In genomic region chr16:11677959-11678881, GRCh38 we compare ENCODE assay signal across 9 cellular contexts. TPM values are rescaled to one million over a fixed set of nuclear protein-coding genes. Genes with fewer than 3 reads are reported as not detected.
DNase-seq lines count a peak whose midpoint lies in the region; ATAC-seq lines count a peak whose summit lies in the region.
"Had no signal": no experiment of that assay in that cellular context is flagged by ENCODE, and none has a peak within 500 bp of the region (broad histone marks: within the 10 kb centered on the region; RNA-seq: fewer than 3 reads in every experiment).

No MANE protein-coding gene starts in this region.

- POLR2A ChIA-PET in activated CD4-positive, alpha-beta memory T cell treated with anti-CD3 and anti-CD28 coated beads for 36 hours (lab: Charles Lee), result interaction anchor here (1.5 kb wide), 1 partner anchor 113 kb away, joined by 3 read pairs; no protein-coding TSS in a partner anchor

- H3K4me1 Mint-ChIP-seq in activated T-cell treated with anti-CD3 and anti-CD28 coated beads, Interleukin-2, amount 50 U/mL, for 72 hours (ENCODE audit: low read depth), result peaks cover 79% of the 10 kb centered on the region
- H3K4me1 Mint-ChIP-seq in activated CD4-positive, alpha-beta memory T cell treated with anti-CD3 and anti-CD28 coated beads for 36 hours (ENCODE audit: low read depth), result peaks cover 72% of the 10 kb centered on the region

- peak overlapping the region; percentile 39 for H3K27ac ChIP-seq in layer of hippocampus (ENCODE audit: low read depth, low read length)
- peak overlapping the region; percentile 29 for H3K27ac ChIP-seq in temporal lobe (ENCODE audit: low read depth, low read length)

- CTCF ChIA-PET in activated CD4-positive, alpha-beta memory T cell treated with anti-CD3 and anti-CD28 coated beads for 36 hours (lab: Charles Lee), result interaction anchor here (0.7 to 1.6 kb wide), 7 partner anchors 11 to 146 kb away, joined by 3 to 4 read pairs (median 3); no protein-coding TSS in a partner anchor

- intact Hi-C loops in activated CD4-positive, alpha-beta memory T cell treated with anti-CD3 and anti-CD28 coated beads for 36 hours (cut with micrococcal nuclease), result no loop called here

- peaks cover 0 to 5% of the 10 kb centered on the region in 2 donors for H3K36me3 Mint-ChIP-seq in activated T-cell treated with anti-CD3 and anti-CD28 coated beads, Interleukin-2, amount 50 U/mL, for 72 hours (ENCODE audit: insufficient read depth in 2 of 2)
- H3K36me3 Mint-ChIP-seq in activated CD4-positive, alpha-beta memory T cell treated with anti-CD3 and anti-CD28 coated beads for 36 hours, result peaks cover 27% of the 10 kb centered on the region

- H3K9me3 Mint-ChIP-seq in activated T-cell treated with anti-CD3 and anti-CD28 coated beads, Interleukin-2, amount 50 U/mL, for 72 hours, result no peaks in the 10 kb centered on the region
- H3K9me3 Mint-ChIP-seq in activated CD4-positive, alpha-beta memory T cell treated with anti-CD3 and anti-CD28 coated beads for 36 hours, result no peaks in the 10 kb centered on the region

- peak overlapping the region; percentile 1 for H3K27ac Mint-ChIP-seq in activated T-cell treated with anti-CD3 and anti-CD28 coated beads, Interleukin-2, amount 50 U/mL, for 72 hours
- peak overlapping the region; percentile 60 for H3K27ac Mint-ChIP-seq in activated CD4-positive, alpha-beta memory T cell treated with anti-CD3 and anti-CD28 coated beads for 36 hours

- ATAC-seq in activated T-cell treated with anti-CD3 and anti-CD28 coated beads, Interleukin-2, amount 50 U/mL, for 72 hours (replicated peaks in 1 of 2), result no peak

- no peak for DNase-seq in activated T-cell treated with anti-CD3 and anti-CD28 coated beads, Interleukin-2, amount 50 U/mL, for 72 hours
- DNase-seq in activated T-cell treated with anti-CD3 and anti-CD28 coated beads, Interleukin-2, amount 50 U/mL, for 48 hours, result no peak
- DNase-seq in activated CD4-positive, alpha-beta memory T cell treated with anti-CD3 and anti-CD28 coated beads for 36 hours, result no peak
- DNase-seq in HT-29 (ENCODE audit: low spot score) (no peak), GM03348 (ENCODE audit: low spot score) (no peak), SKM-1 (lab: John Stamatoyannopoulos, UW; ENCODE audit: unreplicated experiment) (no peak)
- DNase-seq: NCI-H526 had no signal

- no peaks in the 10 kb centered on the region for H3K27me3 Mint-ChIP-seq in activated T-cell treated with anti-CD3 and anti-CD28 coated beads, Interleukin-2, amount 50 U/mL, for 72 hours (ENCODE audit: low read depth)
- H3K27me3 Mint-ChIP-seq in activated CD4-positive, alpha-beta memory T cell treated with anti-CD3 and anti-CD28 coated beads for 36 hours, result no peaks in the 10 kb centered on the region

- no peak overlapping the region for H3K4me3 Mint-ChIP-seq in activated T-cell treated with anti-CD3 and anti-CD28 coated beads, Interleukin-2, amount 50 U/mL, for 72 hours
- H3K4me3 Mint-ChIP-seq in activated CD4-positive, alpha-beta memory T cell treated with anti-CD3 and anti-CD28 coated beads for 36 hours, result no peak overlapping the region

- no peaks in the 10 kb centered on the region for H3K27me3 ChIP-seq in layer of hippocampus (ENCODE audit: control insufficient read depth, insufficient read depth, low read length)

RNA-seq across cellular contexts. Expression of gene SNN, which starts 10.0 kb away (rescaled TPM):
- 10 to 100 TPM; 10.4 to 11.6 TPM for total RNA-seq in activated T-cell treated with anti-CD3 and anti-CD28 coated beads, Interleukin-2, amount 50 U/mL, for 72 hours
- total RNA-seq in activated CD4-positive, alpha-beta memory T cell treated with anti-CD3 and anti-CD28 coated beads for 36 hours, result 1 to 10 TPM; 9.1 TPM
- total RNA-seq in temporal lobe, result 159 TPM
- 13.3 and 13.4 TPM in 2 replicates for total RNA-seq in HT-29 (2014; rRNA removed; shearing (Covaris generic))

Comparison
In these comparisons a context has a peak if more than half of its experiments do, and no peak if none do; other contexts are left out.
1. RNA of gene SNN, which starts 10.0 kb away (total RNA-seq): 159 TPM in temporal lobe (single experiment); 13.3 to 13.4 TPM in HT-29, 10.4 to 11.6 TPM in activated T-cell treated with anti-CD3 and anti-CD28 coated beads, Interleukin-2, amount 50 U/mL, for 72 hours and 9.1 TPM in activated CD4-positive, alpha-beta memory T cell treated with anti-CD3 and anti-CD28 coated beads for 36 hours; every median in the first group is over 10 times any median in the second.